Comparison of ENCODE assay signal across 8 cellular contexts in the genomic region with DNA sequence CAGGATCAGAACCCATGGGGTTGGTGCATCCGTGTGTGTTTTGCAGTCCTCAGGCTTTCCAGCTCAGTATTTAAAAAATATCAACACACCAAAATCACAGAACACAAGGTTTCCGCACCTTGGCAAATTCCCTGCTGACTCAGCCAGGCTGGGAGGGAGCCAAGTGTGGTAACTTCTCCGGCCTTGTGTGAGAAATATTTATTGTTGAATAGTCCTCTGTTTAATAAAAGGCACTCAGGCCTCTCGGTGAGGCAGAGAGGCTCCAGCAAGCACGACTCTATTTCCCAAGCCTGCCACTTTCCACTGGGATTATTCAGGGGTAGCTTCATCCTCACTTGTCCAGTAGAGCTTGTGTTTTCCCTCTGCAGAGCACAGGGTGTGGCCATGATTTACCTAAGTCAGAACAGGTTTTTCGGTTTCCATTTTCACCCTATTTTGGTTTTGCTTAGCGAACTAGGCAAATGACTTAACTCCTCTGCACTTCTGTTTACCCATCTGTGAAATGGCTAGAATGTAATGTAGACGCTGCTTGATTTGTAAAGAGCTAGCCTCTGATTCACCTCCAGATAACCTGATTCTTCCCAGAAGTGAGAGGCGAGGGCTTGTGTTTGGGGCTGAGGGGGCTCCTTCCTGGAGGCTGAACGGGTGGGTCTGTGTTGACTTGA. TPM values are rescaled to one million over a fixed set of nuclear protein-coding genes. Genes with fewer than 3 reads are reported as not detected.
DNase-seq lines count a peak whose midpoint lies in the region; ATAC-seq and TF ChIP-seq lines count a peak whose summit lies in the region.

No MANE protein-coding gene starts in this region.

- H3K36me3 Mint-ChIP-seq in CD14-positive monocyte = peaks cover 0 to 2% of the 10 kb centered on the region in 2 donors

- H3K27me3 Mint-ChIP-seq in CD14-positive monocyte (ENCODE audit: low read depth in 3 of 3) = peaks cover 38 to 53% (median 44%) of the 10 kb centered on the region in 3 donors

- TF ChIP-seq CTCF in CD14-positive monocyte (IDR thresholded peaks at IDR 0.05) (no peak), epithelial cell of proximal tubule (conservative IDR thresholded peaks at IDR 0.05; ENCODE audit: low read depth, low read length) (no peak)

- peak overlapping the region; percentile 3 to 69 for H3K4me3 Mint-ChIP-seq in CD14-positive monocyte

- H3K9me3 Mint-ChIP-seq in CD14-positive monocyte = peaks cover 0 to 2% (median 0%) of the 10 kb centered on the region in 7 donors

- peak overlapping the region in 6 of 7 donors; percentile 10 to 68 (median 24) for H3K27ac Mint-ChIP-seq in CD14-positive monocyte

- no peak overlapping the region for H3K4me3 ChIP-seq in epithelial cell of proximal tubule (ENCODE audit: low read depth, low read length)

- peaks cover 25% of the 10 kb centered on the region for H3K4me1 Mint-ChIP-seq in CD14-positive monocyte

- DNase-seq in CD14-positive monocyte (ENCODE audit: low spot score) = peak; percentile 71
- DNase-seq in HT-29 (ENCODE audit: low spot score) = peak; percentile 12
- peak; percentile 61 for DNase-seq in epithelial cell of proximal tubule (ENCODE audit: low read depth)
- peak; percentile 89 for DNase-seq in posterior vena cava (ENCODE audit: low spot score)
- no peak for DNase-seq in NOMO-1 (lab: John Stamatoyannopoulos, UW; ENCODE audit: unreplicated experiment in 2 of 2)
- DNase-seq in NCI-H1417 treated with DMSO at 0.1 percent for 48 hours (lab: John Stamatoyannopoulos, UW) = no peak

- intact Hi-C loops in CD14-positive monocyte (cut with micrococcal nuclease) (no loop called here), posterior vena cava (cut with DNase I) (no loop called here)

- ATAC-seq in GM21381 (IDR thresholded peaks at IDR 0.05; ENCODE audit: unreplicated experiment) (peak; percentile 95), SK-N-SH treated with all-trans-retinoic acid at 6 μM for 48 hours (no peak)

TF ChIP-seq in SK-N-SH treated with all-trans-retinoic acid at 6 μM for 48 hours, 23 proteins besides CTCF, POLR2A, EP300 and RAD21:
- TF ChIP-seq, protein P1, sequence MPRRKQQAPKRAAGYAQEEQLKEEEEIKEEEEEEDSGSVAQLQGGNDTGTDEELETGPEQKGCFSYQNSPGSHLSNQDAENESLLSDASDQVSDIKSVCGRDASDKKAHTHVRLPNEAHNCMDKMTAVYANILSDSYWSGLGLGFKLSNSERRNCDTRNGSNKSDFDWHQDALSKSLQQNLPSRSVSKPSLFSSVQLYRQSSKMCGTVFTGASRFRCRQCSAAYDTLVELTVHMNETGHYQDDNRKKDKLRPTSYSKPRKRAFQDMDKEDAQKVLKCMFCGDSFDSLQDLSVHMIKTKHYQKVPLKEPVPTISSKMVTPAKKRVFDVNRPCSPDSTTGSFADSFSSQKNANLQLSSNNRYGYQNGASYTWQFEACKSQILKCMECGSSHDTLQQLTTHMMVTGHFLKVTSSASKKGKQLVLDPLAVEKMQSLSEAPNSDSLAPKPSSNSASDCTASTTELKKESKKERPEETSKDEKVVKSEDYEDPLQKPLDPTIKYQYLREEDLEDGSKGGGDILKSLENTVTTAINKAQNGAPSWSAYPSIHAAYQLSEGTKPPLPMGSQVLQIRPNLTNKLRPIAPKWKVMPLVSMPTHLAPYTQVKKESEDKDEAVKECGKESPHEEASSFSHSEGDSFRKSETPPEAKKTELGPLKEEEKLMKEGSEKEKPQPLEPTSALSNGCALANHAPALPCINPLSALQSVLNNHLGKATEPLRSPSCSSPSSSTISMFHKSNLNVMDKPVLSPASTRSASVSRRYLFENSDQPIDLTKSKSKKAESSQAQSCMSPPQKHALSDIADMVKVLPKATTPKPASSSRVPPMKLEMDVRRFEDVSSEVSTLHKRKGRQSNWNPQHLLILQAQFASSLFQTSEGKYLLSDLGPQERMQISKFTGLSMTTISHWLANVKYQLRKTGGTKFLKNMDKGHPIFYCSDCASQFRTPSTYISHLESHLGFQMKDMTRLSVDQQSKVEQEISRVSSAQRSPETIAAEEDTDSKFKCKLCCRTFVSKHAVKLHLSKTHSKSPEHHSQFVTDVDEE (CRISPR knock-in tag; IDR thresholded peaks at IDR 0.05) = no peak
- no peak for TF ChIP-seq TOX (CRISPR knock-in tag; IDR thresholded peaks at IDR 0.05; ENCODE audit: borderline replicate concordance)
- TF ChIP-seq ZFP3 (CRISPR knock-in tag; IDR thresholded peaks at IDR 0.05) = no peak
- TF ChIP-seq CREB5 (CRISPR knock-in tag; IDR thresholded peaks at IDR 0.05; ENCODE audit: low read depth) = no peak
- TF ChIP-seq BACH2 (CRISPR knock-in tag; IDR thresholded peaks at IDR 0.05; ENCODE audit: borderline replicate concordance) = no peak
- no peak for TF ChIP-seq ZFP30 (CRISPR knock-in tag; IDR thresholded peaks at IDR 0.05)
- TF ChIP-seq, protein P2, sequence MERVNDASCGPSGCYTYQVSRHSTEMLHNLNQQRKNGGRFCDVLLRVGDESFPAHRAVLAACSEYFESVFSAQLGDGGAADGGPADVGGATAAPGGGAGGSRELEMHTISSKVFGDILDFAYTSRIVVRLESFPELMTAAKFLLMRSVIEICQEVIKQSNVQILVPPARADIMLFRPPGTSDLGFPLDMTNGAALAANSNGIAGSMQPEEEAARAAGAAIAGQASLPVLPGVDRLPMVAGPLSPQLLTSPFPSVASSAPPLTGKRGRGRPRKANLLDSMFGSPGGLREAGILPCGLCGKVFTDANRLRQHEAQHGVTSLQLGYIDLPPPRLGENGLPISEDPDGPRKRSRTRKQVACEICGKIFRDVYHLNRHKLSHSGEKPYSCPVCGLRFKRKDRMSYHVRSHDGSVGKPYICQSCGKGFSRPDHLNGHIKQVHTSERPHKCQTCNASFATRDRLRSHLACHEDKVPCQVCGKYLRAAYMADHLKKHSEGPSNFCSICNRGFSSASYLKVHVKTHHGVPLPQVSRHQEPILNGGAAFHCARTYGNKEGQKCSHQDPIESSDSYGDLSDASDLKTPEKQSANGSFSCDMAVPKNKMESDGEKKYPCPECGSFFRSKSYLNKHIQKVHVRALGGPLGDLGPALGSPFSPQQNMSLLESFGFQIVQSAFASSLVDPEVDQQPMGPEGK (CRISPR knock-in tag; IDR thresholded peaks at IDR 0.05; ENCODE audit: borderline replicate concordance) = no peak
- no peak for TF ChIP-seq PPARA (CRISPR knock-in tag; IDR thresholded peaks at IDR 0.05; ENCODE audit: borderline replicate concordance)
- no peak for TF ChIP-seq GLIS3 (CRISPR knock-in tag; IDR thresholded peaks at IDR 0.05)
- TF ChIP-seq POU6F1 (CRISPR knock-in tag; IDR thresholded peaks at IDR 0.05; ENCODE audit: borderline replicate concordance, low read depth) = no peak
- no peak for TF ChIP-seq OSR1 (CRISPR knock-in tag; IDR thresholded peaks at IDR 0.05)
- TF ChIP-seq ZC3H10 (CRISPR knock-in tag; IDR thresholded peaks at IDR 0.05) = no peak
- TF ChIP-seq ISL1 (CRISPR knock-in tag; IDR thresholded peaks at IDR 0.05) = no peak

RNA-seq across cellular contexts. Expression of gene CHST15, which starts 13.0 kb away (rescaled TPM):
- polyA plus RNA-seq in CD14-positive monocyte = 10 to 100 TPM; 54.4 to 87.5 TPM
- not detected in 2 replicates for total RNA-seq in HT-29 (2014; rRNA removed; shearing (Covaris generic))
- total RNA-seq in epithelial cell of proximal tubule (9.2 and 20.6 TPM in 2 replicates), posterior vena cava (10 to 100 TPM; 25.8 to 30.1 TPM)

Comparison
In these comparisons a context has a peak if more than half of its experiments do, and no peak if none do; other contexts are left out.
1. DNase-seq: peak in CD14-positive monocyte (single experiment), HT-29 (single experiment), epithelial cell of proximal tubule (single experiment) and posterior vena cava (single experiment); none in NOMO-1 (0 of 2) and NCI-H1417 treated with DMSO at 0.1 percent for 48 hours (single experiment).
2. RNA of gene CHST15, which starts 13.0 kb away (total RNA-seq): 25.8 to 30.1 TPM in posterior vena cava and 9.2 to 20.6 TPM in epithelial cell of proximal tubule; not detected in HT-29; every median in the first group is over 10 times any median in the second.